ENCODE assay signal across 17 cellular contexts in genomic region chr16:65959978-65960377, GRCh38.
DNase-seq lines count a peak whose midpoint lies in the region; ATAC-seq and TF ChIP-seq lines count a peak whose summit lies in the region.
"Had no signal": no experiment of that assay in that cellular context is flagged by ENCODE, and none has a peak within 500 bp of the region (broad histone marks: within the 10 kb centered on the region; RNA-seq: fewer than 3 reads in every experiment).

No MANE protein-coding gene starts in this region.

- DNase-seq in NOMO-1 treated with DMSO at 0.1 percent for 48 hours (lab: John Stamatoyannopoulos, UW; ENCODE audit: unreplicated experiment): peak; percentile 0
- no peak for DNase-seq in NOMO-1 (lab: John Stamatoyannopoulos, UW; ENCODE audit: unreplicated experiment in 2 of 2)
- DNase-seq in adipocyte (ENCODE audit: low read depth): peak; percentile 55
- peak; percentile 39 for DNase-seq in fibroblast of the aortic adventitia (ENCODE audit: low read depth)
- DNase-seq in coronary artery (ENCODE audit: low spot score): no peak
- DNase-seq in SW 1271 (lab: John Stamatoyannopoulos, UW): no peak
- DNase-seq in amniotic stem cell (lab: John Stamatoyannopoulos, UW): no peak
- DNase-seq: 8988T; Calu3; CD8-positive, alpha-beta T cell; DMS53; H9; Kasumi-1; NCI-H1694 treated with DMSO at 0.1 percent for 48 hours; PC-9; SJCRH30 had no signal

- no peaks in the 10 kb centered on the region for H3K36me3 ChIP-seq in adipocyte (ENCODE audit: control insufficient read depth, insufficient read depth, low read length, severe bottlenecking)
- H3K36me3 ChIP-seq: SJCRH30 had no signal

- H3K27me3 ChIP-seq in adipocyte (replicated peaks; ENCODE audit: control insufficient read depth, insufficient read depth, low read length): no peaks in the 10 kb centered on the region
- H3K27me3 ChIP-seq: SJCRH30 had no signal

- H3K27ac ChIP-seq in coronary artery: no peak overlapping the region
- H3K27ac ChIP-seq: PC-9, SJCRH30 had no signal

- no peak overlapping the region for H3K9ac ChIP-seq in adipocyte (ENCODE audit: low read length)

- H3K4me3 ChIP-seq in adipocyte (ENCODE audit: low read length) (no peak overlapping the region), fibroblast of the aortic adventitia (ENCODE audit: low read depth, low read length) (no peak overlapping the region), coronary artery (no peak overlapping the region)
- H3K4me3 ChIP-seq: PC-9, SJCRH30 had no signal

- no peak for ATAC-seq in HG02852 (IDR thresholded peaks at IDR 0.05; ENCODE audit: unreplicated experiment)
- ATAC-seq: CD8-positive, alpha-beta T cell had no signal

- peaks cover 9% of the 10 kb centered on the region for H3K4me1 ChIP-seq in adipocyte (ENCODE audit: control insufficient read depth, insufficient read depth, low read length)

- no peak for TF ChIP-seq CTCF in fibroblast of the aortic adventitia (IDR thresholded peaks at IDR 0.05; ENCODE audit: insufficient read depth, low read length)
- no peak for TF ChIP-seq CTCF in coronary artery (IDR thresholded peaks at IDR 0.05)

- no peaks in the 10 kb centered on the region for H3K9me3 ChIP-seq in adipocyte (ENCODE audit: control insufficient read depth, low read length)
- H3K9me3 ChIP-seq: SJCRH30 had no signal

Comparison
In these comparisons a context has a peak if more than half of its experiments do, and no peak if none do; other contexts are left out.
1. DNase-seq: peak in NOMO-1 treated with DMSO at 0.1 percent for 48 hours (single experiment), adipocyte (single experiment) and fibroblast of the aortic adventitia (single experiment); none in NOMO-1 (0 of 2), coronary artery (single experiment), SW 1271 (0 of 2) and amniotic stem cell (single experiment).